ENCODE assay signal across 19 cellular contexts in the genomic region with DNA sequence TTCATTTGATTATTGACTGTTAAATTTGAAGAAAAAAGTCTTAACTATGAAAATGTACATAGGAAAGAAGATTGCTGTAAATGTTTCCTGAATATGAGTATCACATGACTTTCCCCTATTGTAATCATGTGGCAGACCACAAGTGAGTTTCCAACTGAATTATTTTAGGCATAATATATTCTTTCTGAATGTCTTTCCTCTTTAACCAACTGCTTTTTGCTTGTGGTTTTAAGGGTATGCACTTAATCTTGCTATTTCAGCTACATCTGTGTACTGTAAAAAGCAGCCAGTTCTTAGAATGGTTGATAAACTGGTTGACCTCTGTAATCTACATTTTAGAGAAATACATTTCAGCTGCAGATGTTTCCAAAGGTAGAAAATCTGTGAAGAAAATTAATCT.
A peak's percentile ranks its signal among the peaks of the same experiment; 100 is the strongest.
DNase-seq lines count a peak whose midpoint lies in the region; ATAC-seq lines count a peak whose summit lies in the region.
"Had no signal": no experiment of that assay in that cellular context is flagged by ENCODE, and none has a peak within 500 bp of the region (broad histone marks: within the 10 kb centered on the region; RNA-seq: fewer than 3 reads in every experiment).

No MANE protein-coding gene starts in this region.

- H3K9me3 ChIP-seq in BLaER1 treated with 17β-estradiol and CSF1 and Interleukin-3, amounts not matched to agents 10 nM and 100 nM (replicated peaks in 1 of 11): peaks cover 4 to 59% (median 17%) of the 10 kb centered on the region in 11 experiments; a peak in 16 of 22 replicates
- peaks cover 10% of the 10 kb centered on the region for H3K9me3 ChIP-seq in KOPT-K1 (ENCODE audit: insufficient read depth, low read length, poor library complexity, severe bottlenecking)
- H3K9me3 ChIP-seq in CD8-positive, alpha-beta memory T cell (ENCODE audit: low read length): no peaks in the 10 kb centered on the region
- H3K9me3 ChIP-seq: thoracic aorta had no signal

- CTCF ChIA-PET in CD8-positive, alpha-beta memory T cell (lab: Charles Lee): no interaction called here

- H3K4me1 ChIP-seq in BLaER1 treated with 17β-estradiol and CSF1 and Interleukin-3, amounts not matched to agents 10 nM and 100 nM: peaks cover 19 to 95% (median 53%) of the 10 kb centered on the region in 10 experiments
- no peaks in the 10 kb centered on the region for H3K4me1 ChIP-seq in CD8-positive, alpha-beta memory T cell (ENCODE audit: insufficient read depth, low read length)

- H3K9ac ChIP-seq in BLaER1 treated with 17β-estradiol and CSF1 and Interleukin-3, amounts not matched to agents 10 nM and 100 nM: peak overlapping the region; percentile 11 to 72 (median 64); a peak in 19 of 22 replicates
- H3K9ac ChIP-seq: GM23248 had no signal

- POLR2A ChIA-PET in CD8-positive, alpha-beta memory T cell (lab: Charles Lee): no interaction called here

- H3K4me2 ChIP-seq in BLaER1 treated with 17β-estradiol and CSF1 and Interleukin-3, amounts not matched to agents 10 nM and 100 nM: peak overlapping the region; percentile 63 to 87 (median 71)

- no peaks in the 10 kb centered on the region for H3K27me3 ChIP-seq in BLaER1 treated with 17β-estradiol and CSF1 and Interleukin-3, amounts not matched to agents 10 nM and 100 nM
- no peaks in the 10 kb centered on the region for H3K27me3 ChIP-seq in CD8-positive, alpha-beta memory T cell (ENCODE audit: insufficient read depth, low read length, poor library complexity, severe bottlenecking)

- H3K27me3 Mint-ChIP-seq in activated T-helper 17 cell treated with anti-CD3 and anti-CD28 coated beads, Interleukin-2, amount 50 U/mL, for 72 hours: no peaks in the 10 kb centered on the region
- H3K27me3 Mint-ChIP-seq in CD8-positive, alpha-beta memory T cell: no peaks in the 10 kb centered on the region
- H3K27me3 Mint-ChIP-seq: activated CD4-positive, alpha-beta T cell treated with anti-CD3 and anti-CD28 coated beads, Interleukin-2, amount 10 ng/mL, durations not matched to agents 7 days and 5 days; activated naive CD4-positive, alpha-beta T cell treated with anti-CD3 and anti-CD28 coated beads, Interleukin-2, amount 50 U/mL, for 24 hours had no signal

- no peaks in the 10 kb centered on the region; a peak in 1 of 22 replicates for H3K36me3 ChIP-seq in BLaER1 treated with 17β-estradiol and CSF1 and Interleukin-3, amounts not matched to agents 10 nM and 100 nM
- no peaks in the 10 kb centered on the region for H3K36me3 ChIP-seq in KOPT-K1 (ENCODE audit: insufficient read depth, low read length)
- H3K36me3 ChIP-seq in CD8-positive, alpha-beta memory T cell (ENCODE audit: insufficient read depth, low read length): no peaks in the 10 kb centered on the region
- H3K36me3 ChIP-seq: thoracic aorta had no signal

- no peaks in the 10 kb centered on the region for H3K36me3 Mint-ChIP-seq in activated T-helper 17 cell treated with anti-CD3 and anti-CD28 coated beads, Interleukin-2, amount 50 U/mL, for 72 hours (ENCODE audit: low read depth)
- no peaks in the 10 kb centered on the region for H3K36me3 Mint-ChIP-seq in CD8-positive, alpha-beta memory T cell
- H3K36me3 Mint-ChIP-seq: activated naive CD4-positive, alpha-beta T cell treated with anti-CD3 and anti-CD28 coated beads, Interleukin-2, amount 50 U/mL, for 24 hours had no signal

- no peaks in the 10 kb centered on the region for H4K20me1 ChIP-seq in BLaER1 treated with 17β-estradiol and CSF1 and Interleukin-3, amounts not matched to agents 10 nM and 100 nM

- H3K27ac Mint-ChIP-seq in activated T-helper 17 cell treated with anti-CD3 and anti-CD28 coated beads, Interleukin-2, amount 50 U/mL, for 72 hours: no peak overlapping the region
- H3K27ac Mint-ChIP-seq in CD8-positive, alpha-beta memory T cell: no peak overlapping the region
- H3K27ac Mint-ChIP-seq: activated CD4-positive, alpha-beta T cell treated with anti-CD3 and anti-CD28 coated beads, Interleukin-2, amount 10 ng/mL, durations not matched to agents 7 days and 5 days; activated naive CD4-positive, alpha-beta T cell treated with anti-CD3 and anti-CD28 coated beads, Interleukin-2, amount 50 U/mL, for 24 hours had no signal

- peak; percentile 45 for DNase-seq in SIG-M5 (lab: John Stamatoyannopoulos, UW)
- peak; percentile 74 for DNase-seq in foreskin melanocyte
- no peak for DNase-seq in CD8-positive, alpha-beta memory T cell
- DNase-seq in NCI-H2171 (lab: John Stamatoyannopoulos, UW): no peak
- DNase-seq in pons (ENCODE audit: low spot score): no peak
- DNase-seq: activated CD4-positive, alpha-beta T cell treated with anti-CD3 and anti-CD28 coated beads, Interleukin-2, amount 10 ng/mL, durations not matched to agents 7 days and 5 days; activated T-cell treated with anti-CD3 and anti-CD28 coated beads for 4 hours; central memory CD4-positive, alpha-beta T cell; effector memory CD4-positive, alpha-beta T cell; GM23248; NCI-H187; NCI-H510A treated with DMSO at 0.1 percent for 48 hours; right cardiac atrium; T-helper 9 cell had no signal

- H3K9me3 Mint-ChIP-seq in activated T-helper 17 cell treated with anti-CD3 and anti-CD28 coated beads, Interleukin-2, amount 50 U/mL, for 72 hours: peaks cover 4% of the 10 kb centered on the region
- H3K9me3 Mint-ChIP-seq in CD8-positive, alpha-beta memory T cell: peaks cover 2 to 23% (median 5%) of the 10 kb centered on the region in 5 donors
- H3K9me3 Mint-ChIP-seq: activated CD4-positive, alpha-beta T cell treated with anti-CD3 and anti-CD28 coated beads, Interleukin-2, amount 10 ng/mL, durations not matched to agents 7 days and 5 days; activated naive CD4-positive, alpha-beta T cell treated with anti-CD3 and anti-CD28 coated beads, Interleukin-2, amount 50 U/mL, for 24 hours had no signal

- no peak overlapping the region for H3K4me3 Mint-ChIP-seq in activated T-helper 17 cell treated with anti-CD3 and anti-CD28 coated beads, Interleukin-2, amount 50 U/mL, for 72 hours
- no peak overlapping the region for H3K4me3 Mint-ChIP-seq in CD8-positive, alpha-beta memory T cell
- H3K4me3 Mint-ChIP-seq: activated CD4-positive, alpha-beta T cell treated with anti-CD3 and anti-CD28 coated beads, Interleukin-2, amount 10 ng/mL, durations not matched to agents 7 days and 5 days; activated naive CD4-positive, alpha-beta T cell treated with anti-CD3 and anti-CD28 coated beads, Interleukin-2, amount 50 U/mL, for 24 hours had no signal

- no peaks in the 10 kb centered on the region for H3K4me1 Mint-ChIP-seq in activated T-helper 17 cell treated with anti-CD3 and anti-CD28 coated beads, Interleukin-2, amount 50 U/mL, for 72 hours
- no peaks in the 10 kb centered on the region for H3K4me1 Mint-ChIP-seq in CD8-positive, alpha-beta memory T cell
- H3K4me1 Mint-ChIP-seq: activated CD4-positive, alpha-beta T cell treated with anti-CD3 and anti-CD28 coated beads, Interleukin-2, amount 10 ng/mL, durations not matched to agents 7 days and 5 days; activated naive CD4-positive, alpha-beta T cell treated with anti-CD3 and anti-CD28 coated beads, Interleukin-2, amount 50 U/mL, for 24 hours had no signal

- peak overlapping the region; percentile 61 to 92 (median 85); a peak in 21 of 22 replicates for H3K27ac ChIP-seq in BLaER1 treated with 17β-estradiol and CSF1 and Interleukin-3, amounts not matched to agents 10 nM and 100 nM
- H3K27ac ChIP-seq in KOPT-K1 (ENCODE audit: low read depth, low read length, poor library complexity, severe bottlenecking): peak overlapping the region; percentile 80
- no peak overlapping the region for H3K27ac ChIP-seq in CD8-positive, alpha-beta memory T cell (ENCODE audit: low read depth, low read length)
- H3K27ac ChIP-seq: GM23248, thoracic aorta had no signal

- ATAC-seq in activated T-helper 17 cell treated with anti-CD3 and anti-CD28 coated beads, Interleukin-2, amount 50 U/mL, for 72 hours (replicated peaks): no peak
- ATAC-seq: right cardiac atrium had no signal

- peak overlapping the region in 4 of 10 experiments; percentile 1 to 23 (median 20); a peak in 6 of 20 replicates for H3K4me3 ChIP-seq in BLaER1 treated with 17β-estradiol and CSF1 and Interleukin-3, amounts not matched to agents 10 nM and 100 nM
- H3K4me3 ChIP-seq in CD8-positive, alpha-beta memory T cell (ENCODE audit: low read length): no peak overlapping the region
- H3K4me3 ChIP-seq: GM23248, thoracic aorta had no signal

Comparison
In these comparisons a context has a peak if more than half of its experiments do, and no peak if none do; other contexts are left out.
1. DNase-seq: peak in SIG-M5 (single experiment) and foreskin melanocyte (single experiment); none in CD8-positive, alpha-beta memory T cell (0 of 5), NCI-H2171 (single experiment) and pons (single experiment).